8 cellular contexts compared by ENCODE assay signal in genomic region chr11:554428-554823, GRCh38. TPM values are rescaled to one million over a fixed set of nuclear protein-coding genes. Genes with fewer than 3 reads are reported as not detected.
DNase-seq lines count a peak whose midpoint lies in the region; ATAC-seq and TF ChIP-seq lines count a peak whose summit lies in the region.

No MANE protein-coding gene starts in this region.

- H3K4me3 Mint-ChIP-seq in activated CD4-positive, alpha-beta T cell treated with anti-CD3 and anti-CD28 coated beads for 36 hours = no peak overlapping the region
- H3K4me3 Mint-ChIP-seq in stimulated activated memory B cell treated with anti-CD40 and anti-IgM and Interleukin-4, amounts not matched to agents 10 μg/mL and 1 μg/mL and 100 μg/mL, for 72 hours = peak overlapping the region; percentile 35

- no peaks in the 10 kb centered on the region for H3K9me2 ChIP-seq in SU-DHL-6 (replicated peaks; ENCODE audit: insufficient read depth, low read length)

- no peaks in the 10 kb centered on the region for H3K4me1 Mint-ChIP-seq in activated CD4-positive, alpha-beta T cell treated with anti-CD3 and anti-CD28 coated beads for 36 hours
- H3K4me1 Mint-ChIP-seq in stimulated activated memory B cell treated with anti-CD40 and anti-IgM and Interleukin-4, amounts not matched to agents 10 μg/mL and 1 μg/mL and 100 μg/mL, for 72 hours = peaks cover 11% of the 10 kb centered on the region

- H3K9ac ChIP-seq in SU-DHL-6 (ENCODE audit: low read length) (peak overlapping the region; percentile 36; the same call in 1 of the 2 replicates), iPS-15b (ENCODE audit: low read depth, low read length) (no peak overlapping the region)

- H3K79me2 ChIP-seq in SU-DHL-6 (ENCODE audit: insufficient read depth, low read length) = no peaks in the 10 kb centered on the region

- H3K27ac Mint-ChIP-seq in activated CD4-positive, alpha-beta T cell treated with anti-CD3 and anti-CD28 coated beads for 36 hours = no peak overlapping the region
- no peak overlapping the region for H3K27ac Mint-ChIP-seq in stimulated activated memory B cell treated with anti-CD40 and anti-IgM and Interleukin-4, amounts not matched to agents 10 μg/mL and 1 μg/mL and 100 μg/mL, for 72 hours

- no peaks in the 10 kb centered on the region for H3K9me3 Mint-ChIP-seq in activated CD4-positive, alpha-beta T cell treated with anti-CD3 and anti-CD28 coated beads for 36 hours (ENCODE audit: low read depth)
- no peaks in the 10 kb centered on the region for H3K9me3 Mint-ChIP-seq in stimulated activated memory B cell treated with anti-CD40 and anti-IgM and Interleukin-4, amounts not matched to agents 10 μg/mL and 1 μg/mL and 100 μg/mL, for 72 hours

- no peaks in the 10 kb centered on the region for H3K4me1 ChIP-seq in iPS-15b (ENCODE audit: control insufficient read depth, insufficient read depth, low read length)

- intact Hi-C loops in activated CD4-positive, alpha-beta T cell treated with anti-CD3 and anti-CD28 coated beads for 36 hours (cut with DNase I, micrococcal nuclease) = loop anchor here (2.0 kb wide), 2 partner anchors 84 to 168 kb away; no protein-coding TSS in a partner anchor

- H3F3A ChIP-seq in SU-DHL-6 (ENCODE audit: insufficient read depth) = no peaks in the 10 kb centered on the region

- H3K27me3 Mint-ChIP-seq in activated CD4-positive, alpha-beta T cell treated with anti-CD3 and anti-CD28 coated beads for 36 hours = peaks cover 2% of the 10 kb centered on the region
- no peaks in the 10 kb centered on the region for H3K27me3 Mint-ChIP-seq in stimulated activated memory B cell treated with anti-CD40 and anti-IgM and Interleukin-4, amounts not matched to agents 10 μg/mL and 1 μg/mL and 100 μg/mL, for 72 hours

- DNase-seq in activated CD4-positive, alpha-beta T cell treated with anti-CD3 and anti-CD28 coated beads for 36 hours = no peak
- DNase-seq in activated CD4-positive, alpha-beta T cell treated with anti-CD3 and anti-CD28 coated beads for 48 hours = no peak
- DNase-seq in NCI-H187 (lab: John Stamatoyannopoulos, UW) (no peak), NCI-H1417 (lab: John Stamatoyannopoulos, UW) (no peak)

- H3K27me3 ChIP-seq in SU-DHL-6 (ENCODE audit: low read length) (no peaks in the 10 kb centered on the region), iPS-15b (ENCODE audit: control insufficient read depth, insufficient read depth, low read length) (peaks cover 17% of the 10 kb centered on the region)

- peak overlapping the region; percentile 35 for H2AFZ ChIP-seq in SU-DHL-6 (ENCODE audit: low read depth, low read length, severe bottlenecking)

- TF ChIP-seq CTCF in SU-DHL-6 (IDR thresholded peaks at IDR 0.05; ENCODE audit: insufficient read depth, low read length, poor library complexity, severe bottlenecking) = no peak

- no peaks in the 10 kb centered on the region for H3K36me3 Mint-ChIP-seq in activated CD4-positive, alpha-beta T cell treated with anti-CD3 and anti-CD28 coated beads for 36 hours (ENCODE audit: low read depth)
- H3K36me3 Mint-ChIP-seq in stimulated activated memory B cell treated with anti-CD40 and anti-IgM and Interleukin-4, amounts not matched to agents 10 μg/mL and 1 μg/mL and 100 μg/mL, for 72 hours = no peaks in the 10 kb centered on the region

- H3K4me2 ChIP-seq in SU-DHL-6 (ENCODE audit: low read depth, low read length, poor library complexity, severe bottlenecking) = peak overlapping the region; percentile 49

- no peak overlapping the region for H3K27ac ChIP-seq in SU-DHL-6 (ENCODE audit: low read depth, low read length)

- peak overlapping the region; percentile 1 for H3K4me3 ChIP-seq in SU-DHL-6 (ENCODE audit: insufficient read depth, low read length, poor library complexity, severe bottlenecking)
- peak overlapping the region; percentile 37 for H3K4me3 ChIP-seq in iPS-15b (ENCODE audit: low read depth, low read length)

- H3K9me3 ChIP-seq in SU-DHL-6 (ENCODE audit: insufficient read depth, low read length) (no peaks in the 10 kb centered on the region), iPS-15b (ENCODE audit: control insufficient read depth, insufficient read depth, low read length) (no peaks in the 10 kb centered on the region)

- CTCF ChIA-PET in activated CD4-positive, alpha-beta T cell treated with anti-CD3 and anti-CD28 coated beads for 36 hours (lab: Charles Lee) = interaction anchor here (0.8 to 1.3 kb wide), 16 partner anchors 9 to 199 kb away, joined by 3 to 13 read pairs (median 4); partner anchors contain the start of genes HRAS, PHRF1 and TMEM80

- H4K20me1 ChIP-seq in SU-DHL-6 (ENCODE audit: low read depth, low read length) = no peaks in the 10 kb centered on the region

- POLR2A ChIA-PET in activated CD4-positive, alpha-beta T cell treated with anti-CD3 and anti-CD28 coated beads for 36 hours (lab: Charles Lee) = no interaction called here

- ATAC-seq in activated CD4-positive, alpha-beta T cell treated with anti-CD3 and anti-CD28 coated beads for 36 hours = peak; percentile 4
- ATAC-seq in stimulated activated memory B cell treated with anti-CD40 and anti-IgM and Interleukin-4, amounts not matched to agents 10 μg/mL and 1 μg/mL and 100 μg/mL, for 72 hours = no peak
- no peak for ATAC-seq in HG03135 (IDR thresholded peaks at IDR 0.05; ENCODE audit: unreplicated experiment)

- no peaks in the 10 kb centered on the region for H3K36me3 ChIP-seq in SU-DHL-6 (ENCODE audit: low read length)
- H3K36me3 ChIP-seq in iPS-15b (ENCODE audit: control insufficient read depth, insufficient read depth, low read length) = no peaks in the 10 kb centered on the region

RNA-seq across cellular contexts. Expression of gene LMNTD2, which starts 6.1 kb away (rescaled TPM):
- 1 to 10 TPM; 2.7 to 4.9 TPM for total RNA-seq in activated CD4-positive, alpha-beta T cell treated with anti-CD3 and anti-CD28 coated beads for 36 hours

RNA-seq across cellular contexts. Expression of gene RASSF7, which starts 6.3 kb away (rescaled TPM):
- total RNA-seq in activated CD4-positive, alpha-beta T cell treated with anti-CD3 and anti-CD28 coated beads for 36 hours = 10 to 100 TPM; 16.8 TPM

RNA-seq across cellular contexts. Expression of gene LRRC56, which starts 17.1 kb away (rescaled TPM):
- total RNA-seq in activated CD4-positive, alpha-beta T cell treated with anti-CD3 and anti-CD28 coated beads for 36 hours = under 1 TPM; 0.96 to 0.98 TPM

RNA-seq across cellular contexts. Expression of gene HRAS, which starts 19.1 kb away (rescaled TPM):
- total RNA-seq in activated CD4-positive, alpha-beta T cell treated with anti-CD3 and anti-CD28 coated beads for 36 hours = 10 to 100 TPM; 26.8 to 41.9 TPM

RNA-seq across cellular contexts. Expression of gene PHRF1, which starts 21.8 kb away (rescaled TPM):
- 10 to 100 TPM; 40.0 to 44.5 TPM for total RNA-seq in activated CD4-positive, alpha-beta T cell treated with anti-CD3 and anti-CD28 coated beads for 36 hours
